9 cellular contexts compared by ENCODE assay signal in the genomic region with DNA sequence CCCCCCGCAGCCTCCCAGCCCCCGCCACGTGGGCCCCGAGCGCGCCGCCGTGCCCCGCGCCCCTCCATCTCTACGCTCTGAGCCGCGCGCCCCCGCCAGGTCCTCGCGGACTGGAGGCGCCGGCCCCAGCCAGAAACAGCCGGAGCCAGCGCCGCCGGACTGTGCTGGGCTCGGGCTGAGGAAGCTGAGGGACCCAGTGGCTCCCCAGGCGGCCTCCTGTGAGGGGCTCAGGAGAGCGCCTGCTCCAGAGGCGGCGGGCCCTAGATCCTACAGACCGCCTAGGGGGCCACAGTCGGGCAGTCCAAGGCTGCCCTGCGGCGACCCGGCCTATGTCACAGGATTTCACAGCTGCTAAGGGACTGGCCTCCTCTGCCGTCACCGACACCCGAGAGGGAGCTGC.
A peak's percentile ranks its signal among the peaks of the same experiment; 100 is the strongest.
DNase-seq lines count a peak whose midpoint lies in the region; ATAC-seq, FAIRE-seq and TF ChIP-seq lines count a peak whose summit lies in the region.
"Had no signal": no experiment of that assay in that cellular context is flagged by ENCODE, and none has a peak within 500 bp of the region (broad histone marks: within the 10 kb centered on the region; RNA-seq: fewer than 3 reads in every experiment).

No MANE protein-coding gene starts in this region.

- no peak overlapping the region for H2BK15ac ChIP-seq in mesenchymal stem cell (ENCODE audit: low read depth, poor library complexity, severe bottlenecking)

- H3K27me3 ChIP-seq in SK-N-SH (ENCODE audit: insufficient read depth): no peaks in the 10 kb centered on the region; the same call in 1 of the 2 replicates
- peaks cover 17% of the 10 kb centered on the region for H3K27me3 ChIP-seq in effector memory CD4-positive, alpha-beta T cell (replicated peaks; ENCODE audit: control insufficient read depth, insufficient read depth, low read length, poor library complexity, severe bottlenecking)
- peaks cover 0 to 60% of the 10 kb centered on the region in 2 experiments for H3K27me3 ChIP-seq in mesenchymal stem cell (ENCODE audit: control insufficient read depth in 1 of 2, insufficient read depth in 1 of 2, low read length in 2 of 2)
- H3K27me3 ChIP-seq in thoracic aorta (replicated peaks; ENCODE audit: insufficient read depth): no peaks in the 10 kb centered on the region

- H2BK120ac ChIP-seq in mesenchymal stem cell (ENCODE audit: low read depth, low read length): no peak overlapping the region

- H3K36me3 ChIP-seq in SK-N-SH (replicated peaks in 1 of 2; ENCODE audit: control insufficient read depth in 1 of 2, insufficient read depth in 2 of 2, low read length in 1 of 2): no peaks in the 10 kb centered on the region
- H3K36me3 ChIP-seq in effector memory CD4-positive, alpha-beta T cell (ENCODE audit: control insufficient read depth, insufficient read depth, low read length): no peaks in the 10 kb centered on the region
- no peaks in the 10 kb centered on the region for H3K36me3 ChIP-seq in mesenchymal stem cell (ENCODE audit: control insufficient read depth in 1 of 2, insufficient read depth in 2 of 2, low read depth in 1 of 2, low read length in 2 of 2)
- H3K36me3 ChIP-seq in thoracic aorta: no peaks in the 10 kb centered on the region

- CTCF ChIA-PET in SK-N-SH (lab: Yijun Ruan, JAX): interaction anchor here (1.2 kb wide), 1 partner anchor 38 kb away, joined by 4 read pairs; no protein-coding TSS in a partner anchor

- H3K4me1 ChIP-seq in SK-N-SH (ENCODE audit: control insufficient read depth in 1 of 2, insufficient read depth in 2 of 2, low read depth in 1 of 2, low read length in 1 of 2) (peaks cover 0 to 12% of the 10 kb centered on the region in 2 experiments; a peak in 2 of 4 replicates), mesenchymal stem cell (ENCODE audit: control insufficient read depth, insufficient read depth, low read depth, low read length) (peaks cover 23% of the 10 kb centered on the region), thoracic aorta (ENCODE audit: control insufficient read depth in 1 of 2, low read depth in 2 of 2) (peaks cover 13 to 24% of the 10 kb centered on the region in 2 donors)
- peaks cover 4% of the 10 kb centered on the region for H3K4me1 ChIP-seq in effector memory CD4-positive, alpha-beta T cell (ENCODE audit: control insufficient read depth, insufficient read depth, low read length, poor library complexity, severe bottlenecking)

- no peak overlapping the region for H3K4me2 ChIP-seq in SK-N-SH
- H3K4me2 ChIP-seq in mesenchymal stem cell (ENCODE audit: low read length, poor library complexity, severe bottlenecking): no peak overlapping the region

- no peak for ATAC-seq in SK-N-SH treated with all-trans-retinoic acid at 6 μM for 48 hours
- ATAC-seq in thoracic aorta (ENCODE audit: insufficient number of reproducible peaks, low FRiP score, low read depth): no peak

- TF ChIP-seq EP300 in SK-N-SH (IDR thresholded peaks at IDR 0.05; ENCODE audit: borderline replicate concordance in 1 of 2, low read depth in 1 of 2, low read length in 1 of 2): no peak

- H3K79me1 ChIP-seq in mesenchymal stem cell (replicated peaks; ENCODE audit: low read length, poor library complexity, severe bottlenecking): no peaks in the 10 kb centered on the region

- FAIRE-seq in H54 (lab: Jason Lieb, UNC): no peak
- FAIRE-seq: GM12892 had no signal

- no peak overlapping the region for H3K23ac ChIP-seq in mesenchymal stem cell (ENCODE audit: low read length in 2 of 2)

- H2BK5ac ChIP-seq in mesenchymal stem cell (ENCODE audit: low read depth, low read length, poor library complexity, severe bottlenecking): no peak overlapping the region

- peak; percentile 28 for DNase-seq in SK-N-SH
- DNase-seq in effector memory CD4-positive, alpha-beta T cell: no peak
- peak; percentile 15 for DNase-seq in mesenchymal stem cell
- DNase-seq in thoracic aorta (ENCODE audit: low spot score): no peak
- no peak for DNase-seq in NK-92 treated with Interleukin-12 subunit alpha and Interleukin-12 subunit beta, amount 100 ng/mL, for 24 hours (lab: John Stamatoyannopoulos, UW)
- DNase-seq in H54 (ENCODE audit: insufficient read length, low spot score): no peak
- DNase-seq in NCI-H2196 (lab: John Stamatoyannopoulos, UW; ENCODE audit: unreplicated experiment): no peak

- TF ChIP-seq RAD21 in SK-N-SH (IDR thresholded peaks at IDR 0.05; ENCODE audit: low read length): no peak

- H4K91ac ChIP-seq in mesenchymal stem cell (ENCODE audit: low read length): no peak overlapping the region

- no peaks in the 10 kb centered on the region for H3F3A ChIP-seq in SK-N-SH (replicated peaks; ENCODE audit: insufficient read depth)

- peak overlapping the region; percentile 64 for H4K8ac ChIP-seq in mesenchymal stem cell (ENCODE audit: low read length)

- H2AK5ac ChIP-seq in mesenchymal stem cell (ENCODE audit: low read length, severe bottlenecking): no peak overlapping the region

- H3K18ac ChIP-seq in mesenchymal stem cell (ENCODE audit: low read depth in 1 of 2, low read length in 2 of 2): peak overlapping the region in 1 of 2 experiments; percentile 30

- H2AFZ ChIP-seq in SK-N-SH (ENCODE audit: low read depth) (no peak overlapping the region), mesenchymal stem cell (ENCODE audit: low read depth, low read length) (peak overlapping the region; percentile 32)

- TF ChIP-seq CTCF in SK-N-SH (IDR thresholded peaks at IDR 0.05) (no peak), thoracic aorta (IDR thresholded peaks at IDR 0.05) (no peak)

- H4K20me1 ChIP-seq in SK-N-SH (ENCODE audit: insufficient read depth): no peaks in the 10 kb centered on the region

- no peak overlapping the region for H3K4ac ChIP-seq in mesenchymal stem cell (ENCODE audit: low read depth in 1 of 2, low read length in 2 of 2)

- H2BK12ac ChIP-seq in mesenchymal stem cell (ENCODE audit: low read length in 2 of 2): peak overlapping the region in 1 of 2 experiments; percentile 32

- H3K79me2 ChIP-seq in SK-N-SH (ENCODE audit: insufficient read depth): no peaks in the 10 kb centered on the region

- TF ChIP-seq POLR2A in H54 (IDR thresholded peaks at IDR 0.05; ENCODE audit: low read depth, low read length): no peak

- H3K9me3 ChIP-seq in SK-N-SH (no peaks in the 10 kb centered on the region), mesenchymal stem cell (ENCODE audit: control insufficient read depth, low read length) (no peaks in the 10 kb centered on the region), thoracic aorta (no peaks in the 10 kb centered on the region)
- H3K9me3 ChIP-seq in effector memory CD4-positive, alpha-beta T cell (ENCODE audit: control insufficient read depth, low read length): no peaks in the 10 kb centered on the region

- H3K9ac ChIP-seq in SK-N-SH (no peak overlapping the region), mesenchymal stem cell (ENCODE audit: low read length) (peak overlapping the region; percentile 63)

- 95% methylated on average over 21 of the region's 36 CpGs for WGBS in SK-N-SH (ENCODE audit: low lambda C conversion rate)
- WGBS in mesenchymal stem cell: 6% methylated on average over 23 of the region's 36 CpGs

- H3K9me2 ChIP-seq in SK-N-SH: no peaks in the 10 kb centered on the region

- H3K14ac ChIP-seq in mesenchymal stem cell (ENCODE audit: low read length in 2 of 2): no peak overlapping the region

- POLR2A ChIA-PET in SK-N-SH (lab: Yijun Ruan, JAX): interaction anchor here (1.1 kb wide), 1 partner anchor 94 kb away, joined by 4 read pairs; a partner anchor contains a TSS

- no peak overlapping the region for H3K27ac ChIP-seq in SK-N-SH (ENCODE audit: low read depth in 2 of 2, low read length in 1 of 2)
- no peak overlapping the region for H3K27ac ChIP-seq in effector memory CD4-positive, alpha-beta T cell (ENCODE audit: insufficient read depth, low read length, poor library complexity, severe bottlenecking)
- no peak overlapping the region for H3K27ac ChIP-seq in mesenchymal stem cell (ENCODE audit: low read length, poor library complexity, severe bottlenecking)
- H3K27ac ChIP-seq in thoracic aorta: peak overlapping the region in 1 of 2 donors; percentile 12

- no peak overlapping the region for H3K4me3 ChIP-seq in SK-N-SH (ENCODE audit: low read depth in 2 of 2, low read length in 1 of 2)
- H3K4me3 ChIP-seq in effector memory CD4-positive, alpha-beta T cell (ENCODE audit: insufficient read depth, low read depth, low read length, poor library complexity, severe bottlenecking): peak overlapping the region; percentile 18
- H3K4me3 ChIP-seq in mesenchymal stem cell (ENCODE audit: insufficient read depth in 1 of 2, low read depth in 1 of 2, low read length in 2 of 2): no peak overlapping the region
- H3K4me3 ChIP-seq in thoracic aorta: peak overlapping the region; percentile 65

TF ChIP-seq in SK-N-SH, 30 proteins besides CTCF, POLR2A, EP300 and RAD21:
- TF ChIP-seq ELF1 (IDR thresholded peaks at IDR 0.05): no peak
TF ChIP-seq in SK-N-SH: peak in this region for 0.

TF ChIP-seq in SK-N-SH treated with all-trans-retinoic acid at 6 μM for 48 hours, 23 proteins besides CTCF, POLR2A, EP300 and RAD21 (continues in another document):
- TF ChIP-seq ESRRG (CRISPR knock-in tag; IDR thresholded peaks at IDR 0.05) (no peak), ZC3H10 (CRISPR knock-in tag; IDR thresholded peaks at IDR 0.05) (no peak), ZNF8 (CRISPR knock-in tag; IDR thresholded peaks at IDR 0.05) (no peak), ZNF70 (CRISPR knock-in tag; IDR thresholded peaks at IDR 0.05) (no peak), BACH2 (CRISPR knock-in tag; IDR thresholded peaks at IDR 0.05; ENCODE audit: borderline replicate concordance) (no peak), SNAI2 (CRISPR knock-in tag; IDR thresholded peaks at IDR 0.05) (no peak)
- TF ChIP-seq, protein P1, sequence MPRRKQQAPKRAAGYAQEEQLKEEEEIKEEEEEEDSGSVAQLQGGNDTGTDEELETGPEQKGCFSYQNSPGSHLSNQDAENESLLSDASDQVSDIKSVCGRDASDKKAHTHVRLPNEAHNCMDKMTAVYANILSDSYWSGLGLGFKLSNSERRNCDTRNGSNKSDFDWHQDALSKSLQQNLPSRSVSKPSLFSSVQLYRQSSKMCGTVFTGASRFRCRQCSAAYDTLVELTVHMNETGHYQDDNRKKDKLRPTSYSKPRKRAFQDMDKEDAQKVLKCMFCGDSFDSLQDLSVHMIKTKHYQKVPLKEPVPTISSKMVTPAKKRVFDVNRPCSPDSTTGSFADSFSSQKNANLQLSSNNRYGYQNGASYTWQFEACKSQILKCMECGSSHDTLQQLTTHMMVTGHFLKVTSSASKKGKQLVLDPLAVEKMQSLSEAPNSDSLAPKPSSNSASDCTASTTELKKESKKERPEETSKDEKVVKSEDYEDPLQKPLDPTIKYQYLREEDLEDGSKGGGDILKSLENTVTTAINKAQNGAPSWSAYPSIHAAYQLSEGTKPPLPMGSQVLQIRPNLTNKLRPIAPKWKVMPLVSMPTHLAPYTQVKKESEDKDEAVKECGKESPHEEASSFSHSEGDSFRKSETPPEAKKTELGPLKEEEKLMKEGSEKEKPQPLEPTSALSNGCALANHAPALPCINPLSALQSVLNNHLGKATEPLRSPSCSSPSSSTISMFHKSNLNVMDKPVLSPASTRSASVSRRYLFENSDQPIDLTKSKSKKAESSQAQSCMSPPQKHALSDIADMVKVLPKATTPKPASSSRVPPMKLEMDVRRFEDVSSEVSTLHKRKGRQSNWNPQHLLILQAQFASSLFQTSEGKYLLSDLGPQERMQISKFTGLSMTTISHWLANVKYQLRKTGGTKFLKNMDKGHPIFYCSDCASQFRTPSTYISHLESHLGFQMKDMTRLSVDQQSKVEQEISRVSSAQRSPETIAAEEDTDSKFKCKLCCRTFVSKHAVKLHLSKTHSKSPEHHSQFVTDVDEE (CRISPR knock-in tag; IDR thresholded peaks at IDR 0.05): no peak

Comparison
In these comparisons a context has a peak if more than half of its experiments do, and no peak if none do; other contexts are left out.
1. DNase-seq: peak in SK-N-SH (single experiment) and mesenchymal stem cell (single experiment); none in effector memory CD4-positive, alpha-beta T cell (0 of 3), thoracic aorta (single experiment), NK-92 treated with Interleukin-12 subunit alpha and Interleukin-12 subunit beta, amount 100 ng/mL, for 24 hours (single experiment), H54 (single experiment) and NCI-H2196 (single experiment).
2. H3K4me3 ChIP-seq: peak in effector memory CD4-positive, alpha-beta T cell (single experiment) and thoracic aorta (single experiment); none in SK-N-SH (0 of 2) and mesenchymal stem cell (0 of 2).